17 cellular contexts compared by ENCODE assay signal in genomic region chr11:125129316-125129990, GRCh38. TPM values are rescaled to one million over a fixed set of nuclear protein-coding genes. Genes with fewer than 3 reads are reported as not detected.
A peak's percentile ranks its signal among the peaks of the same experiment; 100 is the strongest.
DNase-seq lines count a peak whose midpoint lies in the region; ATAC-seq and TF ChIP-seq lines count a peak whose summit lies in the region.
"Had no signal": no experiment of that assay in that cellular context is flagged by ENCODE, and none has a peak within 500 bp of the region (broad histone marks: within the 10 kb centered on the region; RNA-seq: fewer than 3 reads in every experiment).

No MANE protein-coding gene starts in this region.

- ATAC-seq in GM19351 (IDR thresholded peaks at IDR 0.05; ENCODE audit: unreplicated experiment), result no peak

- intact Hi-C loops in esophagus muscularis mucosa (cut with DNase I), result no loop called here

- H3K79me2 ChIP-seq in GM23248 (ENCODE audit: insufficient read depth), result no peaks in the 10 kb centered on the region

- H3K27ac ChIP-seq in GM23248 (no peak overlapping the region), SJCRH30 (peak overlapping the region; percentile 37; the same call in 1 of the 2 replicates), esophagus muscularis mucosa (replicated peaks in 1 of 4) (no peak overlapping the region)
- H3K27ac ChIP-seq: BLaER1 treated with 17β-estradiol and CSF1 and Interleukin-3, amounts not matched to agents 10 nM and 100 nM; SK-N-MC had no signal

- TF ChIP-seq CTCF in esophagus muscularis mucosa (IDR thresholded peaks at IDR 0.05), result no peak

- 75 to 76% methylated on average over 22 of the region's 22 CpGs for WGBS in GM23248 (ENCODE audit: low coverage in 1 of 2, low lambda C conversion rate in 2 of 2, missing lambda C conversion rate in 2 of 2), 2 experiments
- 84% methylated on average over 22 of the region's 22 CpGs for WGBS in esophagus muscularis mucosa

- in situ Hi-C loops in GM23248 (cut with MboI), result no loop called here

- DNase-seq in GM23248 (no peak), SJCRH30 (no peak), esophagus muscularis mucosa (ENCODE audit: extremely low spot score) (peak; percentile 31), retina (peak; percentile 57), mesenteric fat pad (ENCODE audit: low spot score) (no peak), NCI-H146 (lab: John Stamatoyannopoulos, UW) (no peak), NCI-H1092 (lab: John Stamatoyannopoulos, UW) (no peak)
- DNase-seq: DMS 273 treated with DMSO at 0.1 percent for 48 hours, EL, KBM-7, NCI-H1092 treated with DMSO at 0.1 percent for 48 hours, NCI-H1694 treated with DMSO at 0.1 percent for 48 hours, NCI-H446 had no signal

- peak overlapping the region; percentile 47; the same call in 1 of the 2 replicates for H2AFZ ChIP-seq in GM23248

- H3K4me2 ChIP-seq in GM23248 (ENCODE audit: unreplicated experiment), result no peak overlapping the region
- H3K4me2 ChIP-seq: BLaER1 treated with 17β-estradiol and CSF1 and Interleukin-3, amounts not matched to agents 10 nM and 100 nM had no signal

- TF ChIP-seq EP300 in esophagus muscularis mucosa (IDR thresholded peaks at IDR 0.05), result no peak

- no peaks in the 10 kb centered on the region for H3K9me2 ChIP-seq in GM23248 (ENCODE audit: insufficient read depth)

- H3F3A ChIP-seq in GM23248 (ENCODE audit: insufficient read depth), result no peaks in the 10 kb centered on the region

- H3K4me3 ChIP-seq in GM23248, result no peak overlapping the region
- no peak overlapping the region for H3K4me3 ChIP-seq in SJCRH30
- H3K4me3 ChIP-seq in esophagus muscularis mucosa, result no peak overlapping the region
- H3K4me3 ChIP-seq: BLaER1 treated with 17β-estradiol and CSF1 and Interleukin-3, amounts not matched to agents 10 nM and 100 nM; HAP-1; SK-N-MC had no signal

- H3K36me3 ChIP-seq in GM23248 (ENCODE audit: low read depth) (no peaks in the 10 kb centered on the region), SJCRH30 (no peaks in the 10 kb centered on the region), esophagus muscularis mucosa (no peaks in the 10 kb centered on the region)
- H3K36me3 ChIP-seq: BLaER1 treated with 17β-estradiol and CSF1 and Interleukin-3, amounts not matched to agents 10 nM and 100 nM; HAP-1 had no signal

- H3K9me3 ChIP-seq in GM23248 (ENCODE audit: low read depth), result no peaks in the 10 kb centered on the region
- H3K9me3 ChIP-seq in SJCRH30 (replicated peaks), result 0 out of 2 replicates have a peak, but pooled peaks cover 2% of the 10 kb centered on the region
- no peaks in the 10 kb centered on the region for H3K9me3 ChIP-seq in esophagus muscularis mucosa
- H3K9me3 ChIP-seq: BLaER1 treated with 17β-estradiol and CSF1 and Interleukin-3, amounts not matched to agents 10 nM and 100 nM; HAP-1 had no signal

- H4K20me1 ChIP-seq in GM23248 (ENCODE audit: insufficient read depth), result no peaks in the 10 kb centered on the region
- H4K20me1 ChIP-seq: BLaER1 treated with 17β-estradiol and CSF1 and Interleukin-3, amounts not matched to agents 10 nM and 100 nM had no signal

- H3K27me3 ChIP-seq in GM23248 (replicated peaks; ENCODE audit: insufficient read depth) (peaks cover 6% of the 10 kb centered on the region; the same call in 1 of the 2 replicates), SJCRH30 (no peaks in the 10 kb centered on the region), esophagus muscularis mucosa (peaks cover 0 to 29% (median 0%) of the 10 kb centered on the region in 4 donors)
- H3K27me3 ChIP-seq: BLaER1 treated with 17β-estradiol and CSF1 and Interleukin-3, amounts not matched to agents 10 nM and 100 nM had no signal

- H3K4me1 ChIP-seq in GM23248 (ENCODE audit: insufficient read depth) (peaks cover 4% of the 10 kb centered on the region; the same call in 1 of the 2 replicates), SJCRH30 (peaks cover 30% of the 10 kb centered on the region), esophagus muscularis mucosa (no peaks in the 10 kb centered on the region)
- H3K4me1 ChIP-seq: HAP-1 had no signal

- no peak overlapping the region for H3K9ac ChIP-seq in GM23248
- H3K9ac ChIP-seq: BLaER1 treated with 17β-estradiol and CSF1 and Interleukin-3, amounts not matched to agents 10 nM and 100 nM had no signal

- TF ChIP-seq POLR2A in esophagus muscularis mucosa (IDR thresholded peaks at IDR 0.05; ENCODE audit: low read depth), result no peak

RNA-seq across cellular contexts. Expression of gene TMEM218, which starts 18.0 kb away (rescaled TPM):
- total RNA-seq in GM23248 (2014; rRNA removed; shearing (Covaris generic)), result 31.9 and 44.9 TPM in 2 replicates
- 30.1 and 32.8 TPM in 2 replicates for polyA plus RNA-seq in GM23248 (2016; fragmentation: Nextera tagmentation; extraction: Ambion mirVana)
- 19.1 and 22.0 TPM in 2 replicates for total RNA-seq in SJCRH30 (2014; rRNA removed; shearing (Covaris generic))
- total RNA-seq in esophagus muscularis mucosa (10 to 100 TPM; 13.1 to 20.4 (median 15.5) TPM), mesenteric fat pad (24.6 TPM)

RNA-seq across cellular contexts. Expression of gene PKNOX2, which starts 35.1 kb away (rescaled TPM):
- total RNA-seq in GM23248 (2014; rRNA removed; shearing (Covaris generic)), result 0.51 and 0.76 TPM in 2 replicates
- polyA plus RNA-seq in GM23248 (2016; fragmentation: Nextera tagmentation; extraction: Ambion mirVana), result 0.08 and 0.21 TPM in 2 replicates
- total RNA-seq in SJCRH30 (2014; rRNA removed; shearing (Covaris generic)), result 13.1 and 15.1 TPM in 2 replicates
- total RNA-seq in esophagus muscularis mucosa (1 to 10 TPM in 3 of 4 donors, under 1 TPM in 1; 0.83 to 4.1 (median 2.5) TPM), mesenteric fat pad (2.6 TPM)

Comparison
In these comparisons a context has a peak if more than half of its experiments do, and no peak if none do; other contexts are left out.
1. DNase-seq: peak in esophagus muscularis mucosa (single experiment) and retina (single experiment); none in GM23248 (single experiment), SJCRH30 (0 of 2), mesenteric fat pad (single experiment), NCI-H146 (single experiment) and NCI-H1092 (single experiment).